8 cellular contexts compared by ENCODE assay signal in genomic region chr15:67176195-67176971, GRCh38.
DNase-seq lines count a peak whose midpoint lies in the region; ATAC-seq, FAIRE-seq and TF ChIP-seq lines count a peak whose summit lies in the region.

No MANE protein-coding gene starts in this region.

- H3K9me3 Mint-ChIP-seq in activated CD4-positive, alpha-beta T cell treated with anti-CD3 and anti-CD28 coated beads for 36 hours (ENCODE audit: low read depth): no peaks in the 10 kb centered on the region

- H3K36me3 Mint-ChIP-seq in activated CD4-positive, alpha-beta T cell treated with anti-CD3 and anti-CD28 coated beads for 36 hours (ENCODE audit: low read depth): peaks cover 36% of the 10 kb centered on the region

- H3K27ac ChIP-seq in WERI-Rb-1: no peak overlapping the region
- H3K27ac ChIP-seq in keratinocyte (ENCODE audit: control insufficient read depth, insufficient read depth, low read length): peak overlapping the region; percentile 79
- no peak overlapping the region for H3K27ac ChIP-seq in thoracic aorta

- no peak overlapping the region for H2AFZ ChIP-seq in keratinocyte (ENCODE audit: control insufficient read depth, low read length)

- no peak for ATAC-seq in activated CD4-positive, alpha-beta T cell treated with anti-CD3 and anti-CD28 coated beads for 36 hours
- ATAC-seq in thoracic aorta (ENCODE audit: insufficient number of reproducible peaks, low FRiP score, low read depth) (no peak), GM18498 (IDR thresholded peaks at IDR 0.05; ENCODE audit: unreplicated experiment) (no peak)

- H3K9ac ChIP-seq in keratinocyte (ENCODE audit: control insufficient read depth, extremely low read depth, insufficient read depth, low read length): peak overlapping the region; percentile 53

- H3K4me1 Mint-ChIP-seq in activated CD4-positive, alpha-beta T cell treated with anti-CD3 and anti-CD28 coated beads for 36 hours: peaks cover 61% of the 10 kb centered on the region

- dilution Hi-C loops in keratinocyte (cut with MboI; ENCODE audit: extremely low pct_ligation_motif_present, low sequenced_read_pairs): no loop called here

- no peaks in the 10 kb centered on the region for H3K27me3 ChIP-seq in WERI-Rb-1 (ENCODE audit: insufficient read depth, low read depth, severe bottlenecking)
- no peaks in the 10 kb centered on the region for H3K27me3 ChIP-seq in keratinocyte (ENCODE audit: control insufficient read depth, extremely low read depth, insufficient read depth, low read length)
- H3K27me3 ChIP-seq in thoracic aorta (replicated peaks; ENCODE audit: insufficient read depth): no peaks in the 10 kb centered on the region

- DNase-seq in activated CD4-positive, alpha-beta T cell treated with anti-CD3 and anti-CD28 coated beads for 36 hours: no peak
- DNase-seq in activated CD4-positive, alpha-beta T cell treated with anti-CD3 and anti-CD28 coated beads for 48 hours: no peak
- DNase-seq in WERI-Rb-1 (peak; percentile 42), keratinocyte (ENCODE audit: low read depth, low spot score) (no peak), thoracic aorta (ENCODE audit: low spot score) (no peak), NCI-H146 (lab: John Stamatoyannopoulos, UW) (no peak), SW480 (ENCODE audit: low spot score) (no peak)

- peak overlapping the region; percentile 92 for H3K27ac Mint-ChIP-seq in activated CD4-positive, alpha-beta T cell treated with anti-CD3 and anti-CD28 coated beads for 36 hours

- H3K79me2 ChIP-seq in keratinocyte (ENCODE audit: control insufficient read depth, insufficient read depth, low read length): peaks cover 25% of the 10 kb centered on the region

- no peaks in the 10 kb centered on the region for H3K27me3 Mint-ChIP-seq in activated CD4-positive, alpha-beta T cell treated with anti-CD3 and anti-CD28 coated beads for 36 hours

- H3K36me3 ChIP-seq in WERI-Rb-1: no peaks in the 10 kb centered on the region
- H3K36me3 ChIP-seq in keratinocyte (ENCODE audit: control insufficient read depth in 2 of 2, extremely low read depth in 1 of 2, insufficient read depth in 2 of 2, low read length in 2 of 2): peaks cover 29 to 57% of the 10 kb centered on the region in 2 experiments
- H3K36me3 ChIP-seq in thoracic aorta: no peaks in the 10 kb centered on the region

- CTCF ChIA-PET in activated CD4-positive, alpha-beta T cell treated with anti-CD3 and anti-CD28 coated beads for 36 hours (lab: Charles Lee): interaction anchor here (0.7 to 0.9 kb wide), 2 partner anchors 91 to 226 kb away, joined by 3 read pairs; no protein-coding TSS in a partner anchor

- H3K4me1 ChIP-seq in keratinocyte (ENCODE audit: control insufficient read depth, extremely low read depth, insufficient read depth, low read length) (peaks cover 55% of the 10 kb centered on the region), thoracic aorta (ENCODE audit: control insufficient read depth in 1 of 2, low read depth in 2 of 2) (peaks cover 20 to 44% of the 10 kb centered on the region in 2 donors)

- POLR2A ChIA-PET in activated CD4-positive, alpha-beta T cell treated with anti-CD3 and anti-CD28 coated beads for 36 hours (lab: Charles Lee): interaction anchor here (1.2 kb wide), 1 partner anchor 75 kb away, joined by 4 read pairs; no protein-coding TSS in a partner anchor

- H3K9me3 ChIP-seq in WERI-Rb-1 (ENCODE audit: severe bottlenecking): no peaks in the 10 kb centered on the region
- H3K9me3 ChIP-seq in keratinocyte (ENCODE audit: control insufficient read depth, low read depth, low read length): no peaks in the 10 kb centered on the region
- H3K9me3 ChIP-seq in thoracic aorta: no peaks in the 10 kb centered on the region

- TF ChIP-seq CTCF in WERI-Rb-1 (IDR thresholded peaks at IDR 0.05; ENCODE audit: low read depth, low read length) (no peak), keratinocyte (optimal IDR thresholded peaks at IDR 0.05 in 1 of 3, IDR thresholded peaks at IDR 0.05 in 1 of 3, conservative IDR thresholded peaks at IDR 0.05 in 1 of 3; ENCODE audit: extremely low read depth in 1 of 3, insufficient read depth in 2 of 3, low read length in 3 of 3) (no peak), thoracic aorta (IDR thresholded peaks at IDR 0.05) (no peak)

- H3K4me2 ChIP-seq in keratinocyte (ENCODE audit: control insufficient read depth, extremely low read depth, insufficient read depth, low read depth, low read length): no peak overlapping the region

- H3K4me3 ChIP-seq in WERI-Rb-1 (ENCODE audit: low read depth, low read length) (no peak overlapping the region), keratinocyte (ENCODE audit: control insufficient read depth in 2 of 3, extremely low read depth in 1 of 3, insufficient read depth in 2 of 3, low read depth in 1 of 3, low read length in 3 of 3) (no peak overlapping the region), thoracic aorta (peak overlapping the region; percentile 17)

- H4K20me1 ChIP-seq in keratinocyte (ENCODE audit: control insufficient read depth, extremely low read depth, insufficient read depth, low read length): no peaks in the 10 kb centered on the region

- no peaks in the 10 kb centered on the region for H3K9me1 ChIP-seq in keratinocyte (ENCODE audit: control insufficient read depth, extremely low read depth, insufficient read depth, low read length)

- intact Hi-C loops in activated CD4-positive, alpha-beta T cell treated with anti-CD3 and anti-CD28 coated beads for 36 hours (cut with DNase I, micrococcal nuclease): loop anchor here in 1 of 2 experiments (5.0 kb wide), 2 partner anchors 126 to 234 kb away; no protein-coding TSS in a partner anchor

- no peak for FAIRE-seq in keratinocyte (lab: Jason Lieb, UNC)

- H3K4me3 Mint-ChIP-seq in activated CD4-positive, alpha-beta T cell treated with anti-CD3 and anti-CD28 coated beads for 36 hours: no peak overlapping the region
